14 cellular contexts compared by ENCODE assay signal in the genomic region with DNA sequence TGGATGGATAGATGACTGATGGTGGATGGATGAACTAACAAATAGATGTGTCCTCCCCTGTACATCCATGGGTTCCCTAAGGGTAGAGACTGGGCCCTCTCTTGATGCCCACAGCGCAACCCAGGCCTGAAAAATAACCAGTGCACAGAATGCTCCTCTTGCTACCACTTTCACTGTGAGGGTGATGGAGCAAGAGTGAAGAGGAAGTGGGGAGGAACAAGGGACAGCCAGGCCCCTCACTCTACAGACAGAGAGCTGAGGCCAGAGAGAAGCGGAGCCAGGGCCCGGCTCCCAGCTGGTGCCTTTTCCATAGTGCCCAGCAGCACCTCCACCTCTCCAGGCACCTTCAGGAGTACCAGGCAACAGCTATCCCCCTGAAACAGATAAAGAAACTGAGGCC.
"Had no signal": no experiment of that assay in that cellular context is flagged by ENCODE, and none has a peak within 500 bp of the region (broad histone marks: within the 10 kb centered on the region; RNA-seq: fewer than 3 reads in every experiment).

No MANE protein-coding gene starts in this region.

- DNase-seq: effector CD4-positive, alpha-beta T cell; foreskin melanocyte; head of caudate nucleus; kidney glomerular epithelial cell; mammary epithelial cell; naive thymus-derived CD4-positive, alpha-beta T cell; spleen; stimulated activated CD4-positive, alpha-beta T cell treated with anti-CD3 and anti-CD28 coated beads, Interleukin-15, amount 100 ng/mL, for 24 hours; stimulated activated CD4-positive, alpha-beta T cell treated with anti-CD3 and anti-CD28 coated beads, Interleukin-1b, Interleukin-23, amount 100 ng/mL, for 48 hours; stimulated activated CD4-positive, alpha-beta T cell treated with anti-CD3 and anti-CD28 coated beads, Interleukin-4, amount 100 ng/mL, for 24 hours; stimulated activated naive B cell treated with anti-CD40 and anti-IgM and Interleukin-4, amounts not matched to agents 10 μg/mL and 1 μg/mL and 100 μg/mL, for 72 hours; stimulated activated naive CD8-positive, alpha-beta T cell treated with anti-CD3 and anti-CD28 coated beads, Interleukin-15, amount 100 ng/mL, for 72 hours; testis; upper lobe of right lung had no signal
